In genomic region chr10:5895804-5896203, GRCh38 we compare ENCODE assay signal across 9 cellular contexts. TPM values are rescaled to one million over a fixed set of nuclear protein-coding genes. Genes with fewer than 3 reads are reported as not detected.
DNase-seq lines count a peak whose midpoint lies in the region; ATAC-seq and TF ChIP-seq lines count a peak whose summit lies in the region.
"Had no signal": no experiment of that assay in that cellular context is flagged by ENCODE, and none has a peak within 500 bp of the region (broad histone marks: within the 10 kb centered on the region; RNA-seq: fewer than 3 reads in every experiment).

No MANE protein-coding gene starts in this region.

- H3K9me3 Mint-ChIP-seq in activated CD8-positive, alpha-beta T cell treated with anti-CD3 and anti-CD28 coated beads, Interleukin-2, amount 10 ng/mL, durations not matched to agents 7 days and 5 days (ENCODE audit: insufficient read depth): peaks cover 11% of the 10 kb centered on the region

- no peaks in the 10 kb centered on the region for H3K27me3 Mint-ChIP-seq in activated CD8-positive, alpha-beta T cell treated with anti-CD3 and anti-CD28 coated beads, Interleukin-2, amount 10 ng/mL, durations not matched to agents 7 days and 5 days (ENCODE audit: low read depth)

- H3K36me3 Mint-ChIP-seq in activated CD8-positive, alpha-beta T cell treated with anti-CD3 and anti-CD28 coated beads, Interleukin-2, amount 10 ng/mL, durations not matched to agents 7 days and 5 days (ENCODE audit: low read depth): peaks cover 44% of the 10 kb centered on the region

- H3K36me3 ChIP-seq in GM06990 (ENCODE audit: control insufficient read depth, insufficient read depth, low read length): peaks cover 5% of the 10 kb centered on the region
- H3K36me3 ChIP-seq in MG63: peaks cover 49% of the 10 kb centered on the region

- H3K4me3 ChIP-seq in GM06990 (replicated peaks; ENCODE audit: low read depth, low read length): no peak overlapping the region; the same call in 1 of the 2 replicates
- no peak overlapping the region for H3K4me3 ChIP-seq in MG63

- TF ChIP-seq CTCF in GM06990 (IDR thresholded peaks at IDR 0.05; ENCODE audit: insufficient read depth, low read length, poor library complexity, severe bottlenecking): no peak

- no peaks in the 10 kb centered on the region for H3K9me3 ChIP-seq in MG63

- DNase-seq in GM06990 (ENCODE audit: extremely low read depth, insufficient read length): peak; percentile 45
- no peak for DNase-seq in activated CD8-positive, alpha-beta T cell treated with anti-CD3 and anti-CD28 coated beads, Interleukin-2, amount 10 ng/mL, durations not matched to agents 7 days and 5 days
- DNase-seq in EL: no peak
- DNase-seq in MG63: no peak
- no peak for DNase-seq in NCI-H526 (lab: John Stamatoyannopoulos, UW)
- no peak for DNase-seq in D341Med (ENCODE audit: low spot score)
- DNase-seq: mesendoderm had no signal

- POLR2A ChIA-PET in activated CD8-positive, alpha-beta T cell treated with anti-CD3 and anti-CD28 coated beads, Interleukin-2, amount 10 ng/mL, durations not matched to agents 7 days and 5 days (lab: Charles Lee): interaction anchor here (0.6 kb wide), 1 partner anchor 11 kb away, joined by 3 read pairs; no protein-coding TSS in a partner anchor

- ATAC-seq in GM19043 (IDR thresholded peaks at IDR 0.05; ENCODE audit: low read depth, unreplicated experiment) (peak; percentile 57), HG02885 (IDR thresholded peaks at IDR 0.05; ENCODE audit: poor library complexity, unreplicated experiment) (peak; percentile 76)
- ATAC-seq in activated CD8-positive, alpha-beta T cell treated with anti-CD3 and anti-CD28 coated beads, Interleukin-2, amount 10 ng/mL, durations not matched to agents 7 days and 5 days: no peak

- H3K4me3 Mint-ChIP-seq in activated CD8-positive, alpha-beta T cell treated with anti-CD3 and anti-CD28 coated beads, Interleukin-2, amount 10 ng/mL, durations not matched to agents 7 days and 5 days: no peak overlapping the region

- peaks cover 47% of the 10 kb centered on the region for H3K4me1 Mint-ChIP-seq in activated CD8-positive, alpha-beta T cell treated with anti-CD3 and anti-CD28 coated beads, Interleukin-2, amount 10 ng/mL, durations not matched to agents 7 days and 5 days (ENCODE audit: low read depth)

- CTCF ChIA-PET in activated CD8-positive, alpha-beta T cell treated with anti-CD3 and anti-CD28 coated beads, Interleukin-2, amount 10 ng/mL, durations not matched to agents 7 days and 5 days (lab: Charles Lee): no interaction called here

- peak overlapping the region; percentile 51 for H3K27ac Mint-ChIP-seq in activated CD8-positive, alpha-beta T cell treated with anti-CD3 and anti-CD28 coated beads, Interleukin-2, amount 10 ng/mL, durations not matched to agents 7 days and 5 days

- H3K27me3 ChIP-seq in GM06990 (replicated peaks; ENCODE audit: control insufficient read depth, insufficient read depth, low read length) (no peaks in the 10 kb centered on the region), MG63 (no peaks in the 10 kb centered on the region)

RNA-seq across cellular contexts. Expression of gene FBH1, which starts 5.8 kb away (rescaled TPM):
- total RNA-seq in activated CD8-positive, alpha-beta T cell treated with anti-CD3 and anti-CD28 coated beads, Interleukin-2, amount 10 ng/mL, durations not matched to agents 7 days and 5 days: 10 to 100 TPM; 62.6 to 64.4 TPM
- 54.3 and 98.6 TPM in 2 replicates for total RNA-seq in MG63 (2014; rRNA removed; shearing (Covaris generic); ENCODE audit: low replicate concordance)

RNA-seq across cellular contexts. Expression of gene ANKRD16, which starts 6.1 kb away (rescaled TPM):
- 1 to 10 TPM; 5.2 to 5.7 TPM for total RNA-seq in activated CD8-positive, alpha-beta T cell treated with anti-CD3 and anti-CD28 coated beads, Interleukin-2, amount 10 ng/mL, durations not matched to agents 7 days and 5 days
- 7.4 and 12.2 TPM in 2 replicates for total RNA-seq in MG63 (2014; rRNA removed; shearing (Covaris generic); ENCODE audit: low replicate concordance)
